Comparison of ENCODE assay signal across 2 cellular contexts in genomic region chr11:115502636-115503082, GRCh38.
TF ChIP-seq lines count a peak whose summit lies in the region.

No MANE protein-coding gene starts in this region.

TF ChIP-seq in A549, 52 proteins besides CTCF, POLR2A, EP300 and RAD21 (continued from another document):
- TF ChIP-seq EHMT2 (IDR thresholded peaks at IDR 0.05; ENCODE audit: low read depth) (no peak), POLR2AphosphoS2 (conservative IDR thresholded peaks at IDR 0.05; ENCODE audit: low read length) (no peak), MAFK (IDR thresholded peaks at IDR 0.05; ENCODE audit: partially characterized antibody) (no peak), NR3C1 (IDR thresholded peaks at IDR 0.05) (no peak), ZSCAN20 (CRISPR knock-in tag; IDR thresholded peaks at IDR 0.05) (no peak), BCL3 (IDR thresholded peaks at IDR 0.05) (no peak), HOXB13 (CRISPR knock-in tag; IDR thresholded peaks at IDR 0.05; ENCODE audit: low read depth) (no peak), PBX3 (IDR thresholded peaks at IDR 0.05) (no peak), RFX5 (IDR thresholded peaks at IDR 0.05) (no peak), PHF8 (IDR thresholded peaks at IDR 0.05; ENCODE audit: borderline replicate concordance, low read depth) (no peak), FOXS1 (CRISPR knock-in tag; IDR thresholded peaks at IDR 0.05) (no peak), ZFP36 (IDR thresholded peaks at IDR 0.05; ENCODE audit: borderline replicate concordance, partially characterized antibody) (no peak), RARB (CRISPR knock-in tag; IDR thresholded peaks at IDR 0.05) (no peak), HOXA7 (CRISPR knock-in tag; IDR thresholded peaks at IDR 0.05) (no peak)

TF ChIP-seq in HEK293, 187 proteins besides CTCF, POLR2A, EP300 and RAD21 (continued from another document):
- TF ChIP-seq PATZ1 (tag by site-specific recombination; IDR thresholded peaks at IDR 0.05) = 0 out of 2 replicates have a peak, but pooled peaks have one; percentile 16
- TF ChIP-seq ZNF335 (tag by site-specific recombination; conservative IDR thresholded peaks at IDR 0.05) = peak; percentile 33; the same call in 1 of the 2 replicates
- TF ChIP-seq ZNF580 (tag by site-specific recombination; IDR thresholded peaks at IDR 0.05) = no peak
- TF ChIP-seq ZFP37 (tag by site-specific recombination; IDR thresholded peaks at IDR 0.05) = no peak
- no peak for TF ChIP-seq ZNF624 (tag by site-specific recombination; IDR thresholded peaks at IDR 0.05)
- TF ChIP-seq ZBTB20 (tag by site-specific recombination; IDR thresholded peaks at IDR 0.05) = peak; percentile 80
- no peak for TF ChIP-seq ZFHX2 (tag by site-specific recombination; conservative IDR thresholded peaks at IDR 0.05)
- no peak for TF ChIP-seq ZFP69B (tag by site-specific recombination; IDR thresholded peaks at IDR 0.05)
- TF ChIP-seq SCRT2 (tag by site-specific recombination; IDR thresholded peaks at IDR 0.05) = peak; percentile 99
- TF ChIP-seq HIC1 (tag by site-specific recombination; IDR thresholded peaks at IDR 0.05) = no peak
- 0 out of 2 replicates have a peak, but pooled peaks have one; percentile 21 for TF ChIP-seq ZBTB10 (tag by site-specific recombination; IDR thresholded peaks at IDR 0.05)
